Comparison of ENCODE assay signal across 15 cellular contexts in the genomic region with DNA sequence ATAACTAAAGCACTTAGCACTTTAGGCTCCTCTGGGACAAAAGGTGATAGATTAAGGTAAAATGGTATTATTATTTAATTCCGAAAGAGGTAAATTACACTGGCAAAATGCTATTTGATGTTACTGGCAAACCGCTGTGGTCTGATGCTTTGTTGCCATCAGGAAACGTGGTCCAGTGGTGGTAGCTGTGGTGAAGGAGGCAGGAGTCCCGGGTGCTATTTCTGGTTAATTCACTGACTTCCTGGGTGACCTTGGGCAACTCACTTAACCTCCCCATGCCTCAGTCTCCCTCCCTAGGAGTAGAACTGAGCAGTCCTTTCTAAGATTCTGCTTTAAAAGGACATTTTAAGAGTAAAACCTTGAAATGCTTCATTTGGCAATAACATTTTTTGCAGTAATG.
DNase-seq lines count a peak whose midpoint lies in the region; ATAC-seq and TF ChIP-seq lines count a peak whose summit lies in the region.
"Had no signal": no experiment of that assay in that cellular context is flagged by ENCODE, and none has a peak within 500 bp of the region (broad histone marks: within the 10 kb centered on the region; RNA-seq: fewer than 3 reads in every experiment).

No MANE protein-coding gene starts in this region.

- 66 to 79% (median 73%) methylated on average over 4 of the region's 4 CpGs for WGBS in stomach, 5 donors

- H3K9ac ChIP-seq in BLaER1, result no peak overlapping the region

- no peak for TF ChIP-seq POLR2A in stomach (IDR thresholded peaks at IDR 0.05)

- H3K9me3 ChIP-seq in BLaER1, result no peaks in the 10 kb centered on the region
- H3K9me3 ChIP-seq in stomach, result no peaks in the 10 kb centered on the region
- H3K9me3 ChIP-seq: A549, Caco-2 had no signal

- TF ChIP-seq EP300 in stomach (IDR thresholded peaks at IDR 0.05), result no peak

- H3K27ac ChIP-seq in BLaER1 (no peak overlapping the region), stomach (no peak overlapping the region)
- H3K27ac ChIP-seq: 22Rv1, A549, C4-2B had no signal

- H3K4me1 ChIP-seq in BLaER1, result peaks cover 12% of the 10 kb centered on the region
- peaks cover 0 to 1% (median 0%) of the 10 kb centered on the region in 4 donors for H3K4me1 ChIP-seq in stomach
- H3K4me1 ChIP-seq: A549 had no signal

- H3K36me3 ChIP-seq in BLaER1, result no peaks in the 10 kb centered on the region
- H3K36me3 ChIP-seq in stomach, result no peaks in the 10 kb centered on the region

- no peak for TF ChIP-seq CTCF in stomach (IDR thresholded peaks at IDR 0.05)

- H3K27me3 ChIP-seq in BLaER1 (no peaks in the 10 kb centered on the region), stomach (peaks cover 0 to 3% (median 0%) of the 10 kb centered on the region in 3 donors)

- no peaks in the 10 kb centered on the region for H4K20me1 ChIP-seq in BLaER1

- peak overlapping the region; percentile 59 for H3K4me2 ChIP-seq in BLaER1
- H3K4me2 ChIP-seq: A549 had no signal

- intact Hi-C loops in sciatic nerve (cut with DNase I) (no loop called here), stomach (cut with DNase I; ENCODE audit: low total_unique reads) (no loop called here)

- no peak for ATAC-seq in sciatic nerve
- ATAC-seq: A549; CD8-positive, alpha-beta T cell had no signal

- H3K4me3 ChIP-seq in BLaER1 (no peak overlapping the region), stomach (no peak overlapping the region)
- H3K4me3 ChIP-seq: A549 had no signal

- peak; percentile 37 for DNase-seq in NCI-H69 (lab: John Stamatoyannopoulos, UW)
- DNase-seq in myocyte (ENCODE audit: low read depth), result peak; percentile 9
- DNase-seq in sciatic nerve (ENCODE audit: low spot score), result no peak
- DNase-seq in stomach, result no peak
- DNase-seq: AML-193; Caco-2; Calu3; CD4-positive, alpha-beta T cell; CD8-positive, alpha-beta T cell; DMS79 treated with DMSO at 0.1 percent for 48 hours; GF-D8 had no signal

Comparison
In these comparisons a context has a peak if more than half of its experiments do, and no peak if none do; other contexts are left out.
1. DNase-seq: peak in NCI-H69 (single experiment) and myocyte (single experiment); none in sciatic nerve (single experiment) and stomach (single experiment).